ENCODE assay signal across 8 cellular contexts in genomic region chr6:42075159-42075838, GRCh38. TPM values are rescaled to one million over a fixed set of nuclear protein-coding genes. Genes with fewer than 3 reads are reported as not detected.
A peak's percentile ranks its signal among the peaks of the same experiment; 100 is the strongest.
DNase-seq lines count a peak whose midpoint lies in the region; ATAC-seq and TF ChIP-seq lines count a peak whose summit lies in the region.

No MANE protein-coding gene starts in this region.

- H3K27ac ChIP-seq in CD4-positive, alpha-beta memory T cell (ENCODE audit: low read depth, low read length): no peak overlapping the region
- no peak overlapping the region for H3K27ac ChIP-seq in OCI-LY1 (ENCODE audit: low read depth, low read length, poor library complexity, severe bottlenecking)
- H3K27ac ChIP-seq in esophagus squamous epithelium: no peak overlapping the region
- H3K27ac ChIP-seq in suprapubic skin: no peak overlapping the region

- 24 to 35% methylated on average over 5 to 7 of the region's 7 CpGs for WGBS in esophagus squamous epithelium, 2 donors
- 29% methylated on average over 7 of the region's 7 CpGs for WGBS in suprapubic skin

- H3K9me2 ChIP-seq in OCI-LY1 (ENCODE audit: low read depth, low read length): no peaks in the 10 kb centered on the region

- CTCF ChIA-PET in CD4-positive, alpha-beta memory T cell (lab: Charles Lee; ENCODE audit: partially characterized antibody): interaction anchor here (1.1 to 3.4 kb wide), 3 partner anchors 8 to 472 kb away, joined by 4 to 12 read pairs (median 5); no protein-coding TSS in a partner anchor

- H3K36me3 ChIP-seq in CD4-positive, alpha-beta memory T cell (ENCODE audit: insufficient read depth, low read length): peaks cover 54% of the 10 kb centered on the region
- H3K36me3 ChIP-seq in OCI-LY1 (ENCODE audit: insufficient read depth, low read length): peaks cover 56% of the 10 kb centered on the region
- peaks cover 7 to 91% (median 22%) of the 10 kb centered on the region in 3 donors for H3K36me3 ChIP-seq in esophagus squamous epithelium
- H3K36me3 ChIP-seq in suprapubic skin: peaks cover 64% of the 10 kb centered on the region

- peaks cover 0 to 1% (median 0%) of the 10 kb centered on the region in 8 donors for H3K9me3 Mint-ChIP-seq in CD4-positive, alpha-beta memory T cell
- H3K9me3 Mint-ChIP-seq in nephron progenitor cell: no peaks in the 10 kb centered on the region

- peak; percentile 19 to 40 (median 33) for DNase-seq in CD4-positive, alpha-beta memory T cell
- DNase-seq in HS-5 (ENCODE audit: low read depth) (peak; percentile 23), activated T-cell treated with anti-CD3 and anti-CD28 coated beads for 4 hours (peak; percentile 52), esophagus squamous epithelium (lab: John Stamatoyannopoulos, UW) (no peak), nephron progenitor cell (peak; percentile 86), suprapubic skin (ENCODE audit: low spot score in 2 of 2) (peak; percentile 83 to 87)

- no peak for ATAC-seq in GM19035 (IDR thresholded peaks at IDR 0.05; ENCODE audit: unreplicated experiment)

- peaks cover 35 to 66% of the 10 kb centered on the region in 2 donors for H3K36me3 Mint-ChIP-seq in CD4-positive, alpha-beta memory T cell
- H3K36me3 Mint-ChIP-seq in nephron progenitor cell (ENCODE audit: low read depth): peaks cover 54% of the 10 kb centered on the region

- TF ChIP-seq EP300 in suprapubic skin (IDR thresholded peaks at IDR 0.05): no peak

- H3K4me2 ChIP-seq in OCI-LY1 (ENCODE audit: low read length): no peak overlapping the region

- peak overlapping the region in 2 of 7 donors; percentile 16 to 24 for H3K27ac Mint-ChIP-seq in CD4-positive, alpha-beta memory T cell
- peak overlapping the region; percentile 29 for H3K27ac Mint-ChIP-seq in nephron progenitor cell

- TF ChIP-seq POLR2A in esophagus squamous epithelium (IDR thresholded peaks at IDR 0.05) (no peak), suprapubic skin (IDR thresholded peaks at IDR 0.05) (no peak)

- H3K4me1 Mint-ChIP-seq in CD4-positive, alpha-beta memory T cell: peaks cover 0 to 4% (median 1%) of the 10 kb centered on the region in 4 donors
- peaks cover 11% of the 10 kb centered on the region for H3K4me1 Mint-ChIP-seq in nephron progenitor cell

- intact Hi-C loops in CD4-positive, alpha-beta memory T cell (cut with micrococcal nuclease): loop anchor here (1.0 kb wide), 1 partner anchor 91 kb away; no protein-coding TSS in a partner anchor
- intact Hi-C loops in esophagus squamous epithelium (cut with DNase I): loop anchor here (10.0 kb wide), 1 partner anchor 480 kb away; no protein-coding TSS in a partner anchor

- POLR2A ChIA-PET in CD4-positive, alpha-beta memory T cell (lab: Charles Lee; ENCODE audit: partially characterized antibody): interaction anchor here (1.2 kb wide), 1 partner anchor 139 kb away, joined by 3 read pairs; no protein-coding TSS in a partner anchor

- H3K27me3 ChIP-seq in CD4-positive, alpha-beta memory T cell (ENCODE audit: insufficient read depth, low read length): no peaks in the 10 kb centered on the region
- H3K27me3 ChIP-seq in OCI-LY1 (ENCODE audit: insufficient read depth, low read length) (no peaks in the 10 kb centered on the region), esophagus squamous epithelium (no peaks in the 10 kb centered on the region), suprapubic skin (no peaks in the 10 kb centered on the region)

- H4K20me1 ChIP-seq in OCI-LY1 (ENCODE audit: insufficient read depth, low read length): no peaks in the 10 kb centered on the region

- TF ChIP-seq CTCF in OCI-LY1 (IDR thresholded peaks at IDR 0.05; ENCODE audit: low read length) (peak; percentile 76), esophagus squamous epithelium (IDR thresholded peaks at IDR 0.05) (peak; percentile 59 to 92 (median 86)), nephron progenitor cell (IDR thresholded peaks at IDR 0.05) (peak; percentile 86), suprapubic skin (IDR thresholded peaks at IDR 0.05) (peak; percentile 45 to 71)

- no peak overlapping the region for H3K4me3 Mint-ChIP-seq in CD4-positive, alpha-beta memory T cell
- H3K4me3 Mint-ChIP-seq in nephron progenitor cell: no peak overlapping the region

- no peaks in the 10 kb centered on the region for H3K79me2 ChIP-seq in OCI-LY1 (ENCODE audit: insufficient read depth, low read length)

- H3K27me3 Mint-ChIP-seq in CD4-positive, alpha-beta memory T cell: no peaks in the 10 kb centered on the region
- no peaks in the 10 kb centered on the region for H3K27me3 Mint-ChIP-seq in nephron progenitor cell (ENCODE audit: low read depth, poor library complexity)

- H3F3A ChIP-seq in OCI-LY1 (ENCODE audit: insufficient read depth, low read length): no peaks in the 10 kb centered on the region

- H2AFZ ChIP-seq in OCI-LY1 (ENCODE audit: low read length): no peak overlapping the region

- no peaks in the 10 kb centered on the region for H3K9me3 ChIP-seq in CD4-positive, alpha-beta memory T cell (ENCODE audit: control insufficient read depth in 1 of 2, low read length in 2 of 2)
- H3K9me3 ChIP-seq in OCI-LY1 (ENCODE audit: low read length) (no peaks in the 10 kb centered on the region), esophagus squamous epithelium (no peaks in the 10 kb centered on the region), suprapubic skin (no peaks in the 10 kb centered on the region)

- no peak overlapping the region for H3K4me3 ChIP-seq in CD4-positive, alpha-beta memory T cell (ENCODE audit: low read length in 2 of 2)
- H3K4me3 ChIP-seq in OCI-LY1 (ENCODE audit: low read depth, low read length, poor library complexity, severe bottlenecking) (no peak overlapping the region), esophagus squamous epithelium (no peak overlapping the region), suprapubic skin (no peak overlapping the region)

- no peaks in the 10 kb centered on the region for H3K4me1 ChIP-seq in CD4-positive, alpha-beta memory T cell (ENCODE audit: insufficient read depth, low read length)
- H3K4me1 ChIP-seq in OCI-LY1 (ENCODE audit: insufficient read depth, low read length, severe bottlenecking) (no peaks in the 10 kb centered on the region), esophagus squamous epithelium (peaks cover 0 to 9% (median 0%) of the 10 kb centered on the region in 3 donors), suprapubic skin (peaks cover 7% of the 10 kb centered on the region)

- H3K9ac ChIP-seq in OCI-LY1 (ENCODE audit: low read length): no peak overlapping the region

RNA-seq across cellular contexts. Expression of gene TAF8, which starts 25.0 kb away (rescaled TPM):
- total RNA-seq in CD4-positive, alpha-beta memory T cell: 10 to 100 TPM; 39.1 to 40.9 TPM
- 10 to 100 TPM; 10.3 to 19.3 TPM for polyA plus RNA-seq in CD4-positive, alpha-beta memory T cell
- total RNA-seq in esophagus squamous epithelium: 10 to 100 TPM in 3 of 4 donors, 1 to 10 TPM in 1; 6.0 to 33.2 (median 10.8) TPM
- 10 to 100 TPM; 19.2 to 28.5 (median 26.4) TPM for total RNA-seq in suprapubic skin
